Comparison of ENCODE assay signal across 8 cellular contexts in genomic region chr19:18478545-18479311, GRCh38. TPM values are rescaled to one million over a fixed set of nuclear protein-coding genes. Genes with fewer than 3 reads are reported as not detected.
DNase-seq lines count a peak whose midpoint lies in the region; ATAC-seq and FAIRE-seq lines count a peak whose summit lies in the region.

No MANE protein-coding gene starts in this region.

- peak; percentile 97 for FAIRE-seq in GM18507 (lab: Jason Lieb, UNC)

- no peaks in the 10 kb centered on the region for H3K27me3 ChIP-seq in right cardiac atrium (ENCODE audit: control insufficient read depth, insufficient read depth)

- H3K4me1 ChIP-seq in right cardiac atrium (ENCODE audit: control insufficient read depth, insufficient read depth, low read length): peaks cover 33% of the 10 kb centered on the region

- no peak overlapping the region for H3K4me3 ChIP-seq in right cardiac atrium (ENCODE audit: low read length)

- intact Hi-C loops in right cardiac atrium (cut with DNase I): loop anchor here in 1 of 4 donors (10.0 kb wide), 1 partner anchor 86 kb away; no protein-coding TSS in a partner anchor

- 58% methylated on average over 17 of the region's 17 CpGs for WGBS in right cardiac atrium

- peak overlapping the region; percentile 16 for H3K27ac ChIP-seq in right cardiac atrium (ENCODE audit: low read length)

- no peaks in the 10 kb centered on the region for H3K9me3 ChIP-seq in right cardiac atrium (ENCODE audit: control insufficient read depth, low read length)

- ATAC-seq in HG02938 (IDR thresholded peaks at IDR 0.05; ENCODE audit: unreplicated experiment): peak; percentile 51
- ATAC-seq in right cardiac atrium: peak; percentile 70 to 77
- ATAC-seq in HG03025 (IDR thresholded peaks at IDR 0.05; ENCODE audit: low FRiP score, unreplicated experiment): no peak

- peak; percentile 71 for DNase-seq in GM18507 (ENCODE audit: extremely low spot score, insufficient read length, low read depth)
- DNase-seq in SHP77 treated with DMSO at 0.1 percent for 48 hours (lab: John Stamatoyannopoulos, UW): peak; percentile 83
- DNase-seq in activated naive CD8-positive, alpha-beta T cell treated with anti-CD3 and anti-CD28 coated beads, Interleukin-2, amount 50 U/mL, for 16 hours (ENCODE audit: low read depth, low spot score): peak; percentile 3
- DNase-seq in right cardiac atrium: peak; percentile 84 to 86 (median 86)
- peak; percentile 36 to 70 for DNase-seq in stimulated activated CD4-positive, alpha-beta T cell treated with anti-CD3 and anti-CD28 coated beads, Interleukin-12 subunit alpha, Interleukin-12 subunit beta, amount 100 ng/mL, for 24 hours (ENCODE audit: low read depth in 2 of 2)
- no peak for DNase-seq in NCI-H2081 (lab: John Stamatoyannopoulos, UW)

RNA-seq across cellular contexts. Expression of gene ISYNA1, which starts 40.8 kb away (rescaled TPM):
- 10 to 100 TPM; 36.9 to 55.4 (median 45.3) TPM for total RNA-seq in right cardiac atrium
- polyA plus RNA-seq in right cardiac atrium: 50.7 TPM

RNA-seq across cellular contexts. Expression of gene ELL, which starts 43.1 kb away (rescaled TPM):
- total RNA-seq in right cardiac atrium: 10 to 100 TPM; 12.6 to 19.0 (median 14.0) TPM
- polyA plus RNA-seq in right cardiac atrium: 9.3 TPM

RNA-seq across cellular contexts. Expression of gene SSBP4, which starts 59.5 kb away (rescaled TPM):
- total RNA-seq in right cardiac atrium: 10 to 100 TPM; 32.7 to 40.0 (median 37.8) TPM
- polyA plus RNA-seq in right cardiac atrium: 36.2 TPM

Comparison
In these comparisons a context has a peak if more than half of its experiments do, and no peak if none do; other contexts are left out.
1. DNase-seq: peak in GM18507 (single experiment), SHP77 treated with DMSO at 0.1 percent for 48 hours (single experiment), activated naive CD8-positive, alpha-beta T cell treated with anti-CD3 and anti-CD28 coated beads, Interleukin-2, amount 50 U/mL, for 16 hours (single experiment), right cardiac atrium (3 of 3) and stimulated activated CD4-positive, alpha-beta T cell treated with anti-CD3 and anti-CD28 coated beads, Interleukin-12 subunit alpha, Interleukin-12 subunit beta, amount 100 ng/mL, for 24 hours (2 of 2); none in NCI-H2081 (0 of 2).